12 cellular contexts compared by ENCODE assay signal in the genomic region with DNA sequence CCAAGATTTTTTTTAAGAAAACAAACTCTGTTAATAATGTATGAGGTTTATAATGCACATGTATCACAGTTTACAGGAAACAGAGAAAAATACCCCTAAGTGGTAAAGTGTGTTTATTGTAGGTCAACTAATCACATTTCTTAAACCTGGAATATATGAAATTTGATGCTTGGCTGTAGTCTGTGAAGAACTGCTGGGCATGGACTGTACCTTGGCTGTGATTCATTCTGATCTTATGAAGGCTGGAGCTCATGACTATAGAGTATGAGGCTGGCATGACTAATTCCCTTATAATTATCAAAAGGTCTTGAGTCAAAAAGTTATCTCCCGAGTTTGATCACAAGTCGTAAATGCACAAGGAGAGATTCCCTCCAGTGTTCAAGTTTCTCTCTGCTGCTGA.
DNase-seq lines count a peak whose midpoint lies in the region; ATAC-seq, FAIRE-seq and TF ChIP-seq lines count a peak whose summit lies in the region.
"Had no signal": no experiment of that assay in that cellular context is flagged by ENCODE, and none has a peak within 500 bp of the region (broad histone marks: within the 10 kb centered on the region; RNA-seq: fewer than 3 reads in every experiment).

No MANE protein-coding gene starts in this region.

- H3K4me1 Mint-ChIP-seq in effector memory CD8-positive, alpha-beta T cell (ENCODE audit: low read depth in 2 of 2), result peaks cover 0 to 2% of the 10 kb centered on the region in 2 donors

- ATAC-seq in effector memory CD8-positive, alpha-beta T cell (replicated peaks), result no peak
- ATAC-seq in GM21737 (IDR thresholded peaks at IDR 0.05; ENCODE audit: unreplicated experiment), result no peak
- ATAC-seq: upper lobe of right lung had no signal

- H3K4me3 ChIP-seq in BLaER1 (no peak overlapping the region), epithelial cell of esophagus (ENCODE audit: low read length) (no peak overlapping the region), mesendoderm (ENCODE audit: low read length) (no peak overlapping the region)
- H3K4me3 ChIP-seq: Peyer's patch, upper lobe of right lung had no signal

- H3K79me2 ChIP-seq in mesendoderm (ENCODE audit: control insufficient read depth, insufficient read depth, low read length), result no peaks in the 10 kb centered on the region

- no peak overlapping the region for H3K18ac ChIP-seq in mesendoderm (ENCODE audit: low read length)

- no peaks in the 10 kb centered on the region for H3K27me3 Mint-ChIP-seq in effector memory CD8-positive, alpha-beta T cell
- H3K27me3 Mint-ChIP-seq: CD4-positive, alpha-beta T cell had no signal

- peaks cover 14% of the 10 kb centered on the region; the same call in 1 of the 2 replicates for H3K9me3 ChIP-seq in BLaER1
- H3K9me3 ChIP-seq: Peyer's patch, upper lobe of right lung had no signal

- H3K4me1 ChIP-seq in BLaER1 (peaks cover 29% of the 10 kb centered on the region), mesendoderm (ENCODE audit: control insufficient read depth, low read depth, low read length) (no peaks in the 10 kb centered on the region)
- H3K4me1 ChIP-seq: Peyer's patch, upper lobe of right lung had no signal

- H3K79me1 ChIP-seq in mesendoderm (ENCODE audit: low read length), result no peaks in the 10 kb centered on the region

- H3K36me3 ChIP-seq in BLaER1 (no peaks in the 10 kb centered on the region), mesendoderm (ENCODE audit: control insufficient read depth, insufficient read depth, low read length) (no peaks in the 10 kb centered on the region)
- H3K36me3 ChIP-seq: Peyer's patch, upper lobe of right lung had no signal

- TF ChIP-seq CTCF in epithelial cell of esophagus (IDR thresholded peaks at IDR 0.05; ENCODE audit: insufficient read depth, low read depth, low read length, missing control alignments), result no peak

- H2AK5ac ChIP-seq in mesendoderm (ENCODE audit: low read length), result no peak overlapping the region

- no peak overlapping the region for H4K8ac ChIP-seq in mesendoderm (ENCODE audit: low read depth, low read length)

- WGBS in mesendoderm (ENCODE audit: extremely low coverage, insufficient coverage, low lambda C conversion rate), result no CpG with 5 or more reads among the region's 2 CpGs

- H3K9me3 Mint-ChIP-seq in effector memory CD8-positive, alpha-beta T cell, result no peaks in the 10 kb centered on the region
- H3K9me3 Mint-ChIP-seq: CD4-positive, alpha-beta T cell had no signal

- H3K36me3 Mint-ChIP-seq in effector memory CD8-positive, alpha-beta T cell (ENCODE audit: insufficient read depth), result no peaks in the 10 kb centered on the region

- peak; percentile 87 for FAIRE-seq in RCC 7860 (lab: Jason Lieb, UNC)

- peak; percentile 85 for DNase-seq in RCC 7860 (ENCODE audit: low spot score)
- DNase-seq in epithelial cell of esophagus (ENCODE audit: low read depth), result peak; percentile 93
- DNase-seq in non-pigmented ciliary epithelial cell (ENCODE audit: low read depth), result peak; percentile 81
- DNase-seq in effector memory CD8-positive, alpha-beta T cell, result no peak
- no peak for DNase-seq in DMS 273 treated with DMSO at 0.1 percent for 48 hours (lab: John Stamatoyannopoulos, UW)
- no peak for DNase-seq in mesendoderm
- DNase-seq: CD4-positive, alpha-beta T cell; NCI-H2107; Peyer's patch; upper lobe of right lung had no signal

- no peak overlapping the region for H3K56ac ChIP-seq in mesendoderm (ENCODE audit: low read length)

- H3K27me3 ChIP-seq in BLaER1, result no peaks in the 10 kb centered on the region
- H3K27me3 ChIP-seq in mesendoderm (ENCODE audit: insufficient read depth, low read length, poor library complexity), result no peaks in the 10 kb centered on the region
- H3K27me3 ChIP-seq: Peyer's patch, upper lobe of right lung had no signal

- no peak overlapping the region for H3K9ac ChIP-seq in BLaER1
- no peak overlapping the region for H3K9ac ChIP-seq in mesendoderm (ENCODE audit: low read length)

- H4K5ac ChIP-seq in mesendoderm (ENCODE audit: low read length), result no peak overlapping the region

- H3K27ac Mint-ChIP-seq in effector memory CD8-positive, alpha-beta T cell, result no peak overlapping the region
- H3K27ac Mint-ChIP-seq: CD4-positive, alpha-beta T cell had no signal

- H3K4ac ChIP-seq in mesendoderm (ENCODE audit: low read depth, low read length), result no peak overlapping the region

- no peak overlapping the region for H2BK15ac ChIP-seq in mesendoderm (replicated peaks; ENCODE audit: low read depth)

- no peak overlapping the region for H3K23ac ChIP-seq in mesendoderm (ENCODE audit: low read length)

- no peak overlapping the region for H2BK5ac ChIP-seq in mesendoderm (ENCODE audit: low read length)

- H2BK120ac ChIP-seq in mesendoderm (ENCODE audit: low read depth, low read length), result no peak overlapping the region

- H4K20me1 ChIP-seq in BLaER1, result no peaks in the 10 kb centered on the region

- H3K4me2 ChIP-seq in BLaER1, result no peak overlapping the region
- no peak overlapping the region for H3K4me2 ChIP-seq in mesendoderm (ENCODE audit: low read length)

- H3K27ac ChIP-seq in BLaER1, result 0 out of 2 replicates have a peak overlapping the region, but pooled peaks have one; percentile 61
- no peak overlapping the region for H3K27ac ChIP-seq in mesendoderm (ENCODE audit: low read depth, low read length)
- H3K27ac ChIP-seq: Peyer's patch, upper lobe of right lung had no signal

- H3K4me3 Mint-ChIP-seq in effector memory CD8-positive, alpha-beta T cell, result no peak overlapping the region
- H3K4me3 Mint-ChIP-seq: CD4-positive, alpha-beta T cell had no signal

Comparison
In these comparisons a context has a peak if more than half of its experiments do, and no peak if none do; other contexts are left out.
1. DNase-seq: peak in RCC 7860 (single experiment), epithelial cell of esophagus (single experiment) and non-pigmented ciliary epithelial cell (single experiment); none in effector memory CD8-positive, alpha-beta T cell (0 of 3), DMS 273 treated with DMSO at 0.1 percent for 48 hours (single experiment) and mesendoderm (single experiment).